8 cellular contexts compared by ENCODE assay signal in genomic region chr16:29862884-29863668, GRCh38. TPM values are rescaled to one million over a fixed set of nuclear protein-coding genes. Genes with fewer than 3 reads are reported as not detected.
DNase-seq lines count a peak whose midpoint lies in the region; ATAC-seq, FAIRE-seq and TF ChIP-seq lines count a peak whose summit lies in the region.

Gene CDIPT, minus strand, starts transcription at chr16:29863226. Its CDS starts 369 bp downstream, at chr16:29862857.

- H3K4me3 Mint-ChIP-seq in H9 (peak within 1 kb of the TSS; percentile 97 to 99), nephron progenitor cell (peak within 1 kb of the TSS; percentile 99)
- H3K4me3 Mint-ChIP-seq in stimulated activated naive CD8-positive, alpha-beta T cell treated with anti-CD3 and anti-CD28 coated beads, Interleukin-15, amount 100 ng/mL, for 72 hours, result peak within 1 kb of the TSS; percentile 93 to 96

- H3K9me3 Mint-ChIP-seq in H9 (no peaks in the 10 kb centered on the region), nephron progenitor cell (no peaks in the 10 kb centered on the region)
- no peaks in the 10 kb centered on the region for H3K9me3 Mint-ChIP-seq in stimulated activated naive CD8-positive, alpha-beta T cell treated with anti-CD3 and anti-CD28 coated beads, Interleukin-15, amount 100 ng/mL, for 72 hours

- no peak within 1 kb of the TSS for H4K8ac ChIP-seq in H9 (replicated peaks; ENCODE audit: insufficient read length, low read depth, low read length)

- H3K79me1 ChIP-seq in H9 (ENCODE audit: insufficient read depth, low read depth, low read length, poor library complexity, severe bottlenecking), result peaks cover 8% of the 10 kb centered on the region

- H2BK15ac ChIP-seq in H9 (ENCODE audit: low read depth, low read length), result no peak within 1 kb of the TSS

- DNase-seq in H9, result peak; percentile 96
- DNase-seq in MM.1S, result peak; percentile 98
- DNase-seq in SIG-M5 (lab: John Stamatoyannopoulos, UW), result peak; percentile 67
- DNase-seq in activated gamma-delta T cell (lab: John Stamatoyannopoulos, UW), result peak; percentile 45
- peak; percentile 94 for DNase-seq in fibroblast of the conjunctiva (ENCODE audit: low read depth)
- DNase-seq in nephron progenitor cell, result peak; percentile 86
- DNase-seq in stimulated activated naive CD8-positive, alpha-beta T cell treated with anti-CD3 and anti-CD28 coated beads, Interleukin-15, amount 100 ng/mL, for 72 hours, result peak; percentile 92 to 95

- peak within 1 kb of the TSS; percentile 81 for H3T11ph ChIP-seq in H9 (ENCODE audit: low read length)

- H2BK20ac ChIP-seq in H9 (ENCODE audit: low read depth, low read length, poor library complexity, severe bottlenecking), result no peak within 1 kb of the TSS

- H3K23ac ChIP-seq in H9 (ENCODE audit: insufficient read length, low read depth, low read length), result no peak within 1 kb of the TSS

- H3K18ac ChIP-seq in H9 (ENCODE audit: insufficient read length, low read depth, low read length), result peak within 1 kb of the TSS; percentile 93

- H2BK5ac ChIP-seq in H9 (ENCODE audit: insufficient read length, low read length), result peak within 1 kb of the TSS; percentile 70

- H3K4me3 ChIP-seq in MM.1S (ENCODE audit: low read length), result peak within 1 kb of the TSS; percentile 84

- TF ChIP-seq CTCF in H9 (conservative IDR thresholded peaks at IDR 0.05) (peak; percentile 65), MM.1S (IDR thresholded peaks at IDR 0.05; ENCODE audit: low read length) (peak; percentile 84), nephron progenitor cell (IDR thresholded peaks at IDR 0.05) (peak; percentile 24)

- H3K27me3 Mint-ChIP-seq in H9 (ENCODE audit: low read depth), result peaks cover 2% of the 10 kb centered on the region
- peaks cover 20% of the 10 kb centered on the region for H3K27me3 Mint-ChIP-seq in nephron progenitor cell (ENCODE audit: low read depth, poor library complexity)
- no peaks in the 10 kb centered on the region for H3K27me3 Mint-ChIP-seq in stimulated activated naive CD8-positive, alpha-beta T cell treated with anti-CD3 and anti-CD28 coated beads, Interleukin-15, amount 100 ng/mL, for 72 hours

- H3K36me3 Mint-ChIP-seq in H9 (ENCODE audit: insufficient read depth in 1 of 3, low read depth in 3 of 3) (peaks cover 17 to 33% (median 30%) of the 10 kb centered on the region in 3 experiments; a peak in 6 of 7 replicates), nephron progenitor cell (ENCODE audit: low read depth) (peaks cover 25% of the 10 kb centered on the region)

- H3K14ac ChIP-seq in H9 (ENCODE audit: insufficient read depth, low read length), result peak within 1 kb of the TSS; percentile 83

- peak within 1 kb of the TSS; percentile 91 for H3K4me2 ChIP-seq in H9 (ENCODE audit: insufficient read depth, insufficient read length, low read length)
- H3K4me2 ChIP-seq in MM.1S (ENCODE audit: low read depth, low read length), result peak within 1 kb of the TSS; percentile 84

- no peak within 1 kb of the TSS; the same call in 1 of the 2 replicates for H3K4ac ChIP-seq in H9 (ENCODE audit: low read depth, low read length)

- H4K20me1 ChIP-seq in H9 (ENCODE audit: control insufficient read depth, insufficient read depth, insufficient read length), result no peaks in the 10 kb centered on the region
- no peaks in the 10 kb centered on the region for H4K20me1 ChIP-seq in MM.1S (ENCODE audit: insufficient read depth, low read length)

- peak within 1 kb of the TSS; percentile 88 for H2BK120ac ChIP-seq in H9 (ENCODE audit: low read depth, low read length, poor library complexity, severe bottlenecking)

- no peak within 1 kb of the TSS for H2AK5ac ChIP-seq in H9 (ENCODE audit: insufficient read length, low read length)

- ATAC-seq in stimulated activated naive CD8-positive, alpha-beta T cell treated with anti-CD3 and anti-CD28 coated beads, Interleukin-15, amount 100 ng/mL, for 72 hours, result peak; percentile 99

- peak within 1 kb of the TSS; percentile 19 for H2BK12ac ChIP-seq in H9 (ENCODE audit: insufficient read length, low read depth, low read length)

- H3K56ac ChIP-seq in H9 (ENCODE audit: insufficient read length, low read depth, low read length), result no peak within 1 kb of the TSS

- no peaks in the 10 kb centered on the region; the same call in 1 of the 2 replicates for H3K4me1 ChIP-seq in H9 (ENCODE audit: insufficient read depth, low read length)
- H3K4me1 ChIP-seq in MM.1S (ENCODE audit: low read length), result no peaks in the 10 kb centered on the region

- peak within 1 kb of the TSS; percentile 99 to 100 (median 100) for H3K27ac Mint-ChIP-seq in H9
- peak within 1 kb of the TSS; percentile 100 for H3K27ac Mint-ChIP-seq in nephron progenitor cell
- H3K27ac Mint-ChIP-seq in stimulated activated naive CD8-positive, alpha-beta T cell treated with anti-CD3 and anti-CD28 coated beads, Interleukin-15, amount 100 ng/mL, for 72 hours, result peak within 1 kb of the TSS; percentile 99

- FAIRE-seq in G401.6 (lab: Jason Lieb, UNC), result peak; percentile 92

- H3F3A ChIP-seq in MM.1S (ENCODE audit: insufficient read depth, low read length), result no peaks in the 10 kb centered on the region

- H3K27me3 ChIP-seq in H9 (ENCODE audit: insufficient read depth, low read length) (no peaks in the 10 kb centered on the region), MM.1S (replicated peaks; ENCODE audit: insufficient read depth, low read length) (peaks cover 14% of the 10 kb centered on the region; the same call in 1 of the 2 replicates)

- H4K91ac ChIP-seq in H9 (ENCODE audit: insufficient read length, low read depth, low read length), result no peak within 1 kb of the TSS

- no peak within 1 kb of the TSS for H4K5ac ChIP-seq in H9 (ENCODE audit: insufficient read length, low read depth, low read length)

- WGBS in H9 (ENCODE audit: extremely low coverage, insufficient read length, low lambda C conversion rate), result no CpG with 5 or more reads among the region's 57 CpGs

- peaks cover 9 to 14% of the 10 kb centered on the region in 2 experiments for H3K4me1 Mint-ChIP-seq in H9
- H3K4me1 Mint-ChIP-seq in nephron progenitor cell, result peaks cover 26% of the 10 kb centered on the region
- peaks cover 53% of the 10 kb centered on the region for H3K4me1 Mint-ChIP-seq in stimulated activated naive CD8-positive, alpha-beta T cell treated with anti-CD3 and anti-CD28 coated beads, Interleukin-15, amount 100 ng/mL, for 72 hours

- peak within 1 kb of the TSS; percentile 66 for H2AFZ ChIP-seq in H9 (ENCODE audit: low read length)
- peak within 1 kb of the TSS; percentile 75 for H2AFZ ChIP-seq in MM.1S (ENCODE audit: low read length)

- no peaks in the 10 kb centered on the region for H3K9me2 ChIP-seq in MM.1S (replicated peaks; ENCODE audit: insufficient read depth, low read length)

- no peaks in the 10 kb centered on the region for H3K79me2 ChIP-seq in H9 (ENCODE audit: insufficient read depth, low read length)
- H3K79me2 ChIP-seq in MM.1S (ENCODE audit: low read length), result peaks cover 16% of the 10 kb centered on the region

- no peaks in the 10 kb centered on the region for H3K36me3 ChIP-seq in MM.1S (replicated peaks; ENCODE audit: insufficient read depth, low read length)

- peaks cover 9% of the 10 kb centered on the region for H3K23me2 ChIP-seq in H9 (ENCODE audit: insufficient read length, low read depth, low read length, poor library complexity, severe bottlenecking)

- H3K9me3 ChIP-seq in H9 (ENCODE audit: control insufficient read depth, low read depth, low read length), result no peaks in the 10 kb centered on the region
- no peaks in the 10 kb centered on the region for H3K9me3 ChIP-seq in MM.1S (replicated peaks; ENCODE audit: insufficient read depth, low read length)

- H3K9ac ChIP-seq in H9 (ENCODE audit: extremely low read depth, insufficient read length, low read length) (peak within 1 kb of the TSS; percentile 90), MM.1S (ENCODE audit: low read length) (peak within 1 kb of the TSS; percentile 86)

- H3K27ac ChIP-seq in H9 (ENCODE audit: insufficient read length, low read depth, low read length) (peak within 1 kb of the TSS; percentile 63), MM.1S (ENCODE audit: low read length) (peak within 1 kb of the TSS; percentile 83; the same call in 1 of the 2 replicates)

RNA-seq across cellular contexts. Expression of gene CDIPT, which starts in this region (rescaled TPM):
- 70.0 and 70.6 TPM in 2 replicates for total RNA-seq in H9 (2021)

Comparison
In these comparisons a context has a peak if more than half of its experiments do, and no peak if none do; other contexts are left out.
1. Peak in every context shown above with its lines: DNase-seq, ATAC-seq, H3K4me3 ChIP-seq and H3K27ac ChIP-seq.
2. DNase-seq: peak in every context shown above with its lines; median percentile 98 in MM.1S; 96 in H9; 94 in fibroblast of the conjunctiva; 94 in stimulated activated naive CD8-positive, alpha-beta T cell treated with anti-CD3 and anti-CD28 coated beads, Interleukin-15, amount 100 ng/mL, for 72 hours; 86 in nephron progenitor cell; 67 in SIG-M5; 45 in activated gamma-delta T cell.
3. CTCF ChIP-seq: peak in every context shown above with its lines; median percentile 84 in MM.1S; 65 in H9; 24 in nephron progenitor cell.